In the genomic region with DNA sequence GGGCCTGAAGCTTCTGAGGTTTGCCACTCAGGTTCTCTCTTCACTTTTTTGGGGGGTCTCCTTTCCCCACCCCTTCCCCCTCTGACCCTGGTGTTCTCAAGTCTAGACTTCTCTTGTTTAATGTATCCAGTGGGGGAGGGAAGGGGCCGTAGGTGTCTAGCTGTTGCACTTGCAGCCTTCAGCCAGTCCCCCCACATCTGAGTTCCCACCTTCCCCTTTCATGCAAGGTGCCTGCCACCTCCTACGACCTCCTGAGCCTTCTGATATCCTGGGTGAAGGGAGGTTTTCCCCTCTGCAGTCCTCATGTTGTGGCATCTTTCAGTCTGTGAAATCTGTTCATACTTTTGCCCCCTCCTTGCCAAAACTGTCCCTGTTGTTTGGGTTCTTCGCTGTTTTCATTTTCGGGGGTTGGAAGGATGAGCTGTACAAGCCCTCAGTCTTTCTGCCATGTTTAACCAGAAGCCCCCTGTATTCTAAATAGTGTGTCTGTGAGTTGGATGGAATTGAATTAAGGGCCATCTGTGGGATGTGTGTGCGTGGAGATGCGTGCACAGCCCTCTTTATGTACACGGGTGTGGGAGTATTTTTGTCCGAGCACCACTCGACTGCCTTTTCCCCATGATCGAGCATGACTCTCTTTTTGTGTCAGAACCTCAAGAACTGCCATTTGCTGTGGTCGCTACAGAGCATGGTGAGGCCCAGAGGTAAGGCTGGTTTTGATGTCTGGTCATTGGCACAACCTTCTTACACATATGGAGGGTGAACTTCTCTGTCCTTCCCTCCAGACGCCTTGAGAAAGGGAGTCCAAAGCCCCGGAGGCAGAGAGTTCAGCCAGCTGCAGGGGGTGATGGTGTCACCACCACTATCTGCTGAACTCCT, we compare ENCODE assay signal across 8 cellular contexts. TPM values are rescaled to one million over a fixed set of nuclear protein-coding genes. Genes with fewer than 3 reads are reported as not detected.
DNase-seq lines count a peak whose midpoint lies in the region; ATAC-seq and TF ChIP-seq lines count a peak whose summit lies in the region.

No MANE protein-coding gene starts in this region.

- 81 to 93% methylated on average over 8 to 10 of the region's 13 CpGs for WGBS in mesodermal cell (ENCODE audit: insufficient coverage in 2 of 2), 2 experiments

- peaks cover 58% of the 10 kb centered on the region for H3K36me3 Mint-ChIP-seq in activated T-helper 2 cell treated with anti-CD3 and anti-CD28 coated beads, Interferon-gamma antibody, Interleukin-2, Interleukin-4, amounts not matched to agents 10 μg/mL and 5 μg/mL and 100 μg/mL, durations not matched to agents 14 hours and 24 hours and 36 hours (ENCODE audit: low read depth)

- H3K36me3 ChIP-seq in cardiac muscle cell (no peaks in the 10 kb centered on the region), mesodermal cell (ENCODE audit: control insufficient read depth, insufficient read depth, low read length) (peaks cover 58% of the 10 kb centered on the region), upper lobe of right lung (no peaks in the 10 kb centered on the region)

- no peak for DNase-seq in cardiac muscle cell (ENCODE audit: low read depth in 1 of 2, low spot score in 1 of 2)
- DNase-seq in cardiac septum (ENCODE audit: low spot score) = no peak
- DNase-seq in activated T-helper 2 cell treated with anti-CD3 and anti-CD28 coated beads, Interferon-gamma antibody, Interleukin-2, Interleukin-4, amounts not matched to agents 10 μg/mL and 5 μg/mL and 100 μg/mL, durations not matched to agents 14 hours and 24 hours and 36 hours (ENCODE audit: low spot score) = no peak
- DNase-seq in upper lobe of right lung = no peak
- no peak for DNase-seq in medulla oblongata (ENCODE audit: extremely low spot score)
- no peak for DNase-seq in stimulated activated CD4-positive, alpha-beta T cell treated with anti-CD3 and anti-CD28 coated beads, Interleukin-12 subunit alpha, Interleukin-12 subunit beta, amount 100 ng/mL, for 4 hours

- H3K4me1 ChIP-seq in cardiac muscle cell (ENCODE audit: low read depth) = peaks cover 63% of the 10 kb centered on the region
- H3K4me1 ChIP-seq in mesodermal cell (ENCODE audit: control insufficient read depth, insufficient read depth, low read length, poor library complexity, severe bottlenecking) = peaks cover 47% of the 10 kb centered on the region
- H3K4me1 ChIP-seq in upper lobe of right lung = peaks cover 60% of the 10 kb centered on the region

- H3K4me3 Mint-ChIP-seq in activated T-helper 2 cell treated with anti-CD3 and anti-CD28 coated beads, Interferon-gamma antibody, Interleukin-2, Interleukin-4, amounts not matched to agents 10 μg/mL and 5 μg/mL and 100 μg/mL, durations not matched to agents 14 hours and 24 hours and 36 hours (ENCODE audit: low read depth) = peak overlapping the region; percentile 74

- TF ChIP-seq CTCF in cardiac muscle cell (IDR thresholded peaks at IDR 0.05; ENCODE audit: low read depth, low read length) = no peak
- no peak for TF ChIP-seq CTCF in upper lobe of right lung (IDR thresholded peaks at IDR 0.05)

- no peaks in the 10 kb centered on the region for H3K27me3 Mint-ChIP-seq in activated T-helper 2 cell treated with anti-CD3 and anti-CD28 coated beads, Interferon-gamma antibody, Interleukin-2, Interleukin-4, amounts not matched to agents 10 μg/mL and 5 μg/mL and 100 μg/mL, durations not matched to agents 14 hours and 24 hours and 36 hours (ENCODE audit: low read depth)

- H3K9me3 Mint-ChIP-seq in activated T-helper 2 cell treated with anti-CD3 and anti-CD28 coated beads, Interferon-gamma antibody, Interleukin-2, Interleukin-4, amounts not matched to agents 10 μg/mL and 5 μg/mL and 100 μg/mL, durations not matched to agents 14 hours and 24 hours and 36 hours = no peaks in the 10 kb centered on the region

- no peaks in the 10 kb centered on the region for H3K27me3 ChIP-seq in cardiac muscle cell
- no peaks in the 10 kb centered on the region for H3K27me3 ChIP-seq in upper lobe of right lung

- no peaks in the 10 kb centered on the region for H3K9me3 ChIP-seq in cardiac muscle cell (ENCODE audit: low read depth)
- H3K9me3 ChIP-seq in mesodermal cell (ENCODE audit: control insufficient read depth, low read length) = peaks cover 10% of the 10 kb centered on the region
- H3K9me3 ChIP-seq in upper lobe of right lung = no peaks in the 10 kb centered on the region

- peaks cover 72% of the 10 kb centered on the region for H3K4me1 Mint-ChIP-seq in activated T-helper 2 cell treated with anti-CD3 and anti-CD28 coated beads, Interferon-gamma antibody, Interleukin-2, Interleukin-4, amounts not matched to agents 10 μg/mL and 5 μg/mL and 100 μg/mL, durations not matched to agents 14 hours and 24 hours and 36 hours (ENCODE audit: low read depth)

- no peak overlapping the region for H3K4me3 ChIP-seq in cardiac muscle cell
- no peak overlapping the region for H3K4me3 ChIP-seq in mesodermal cell (ENCODE audit: extremely low read depth, insufficient read depth, low read length, poor library complexity, severe bottlenecking)
- H3K4me3 ChIP-seq in upper lobe of right lung = no peak overlapping the region

- intact Hi-C loops in cardiac septum (cut with DNase I) (no loop called here), upper lobe of right lung (cut with DNase I) (no loop called here)
- intact Hi-C loops in activated T-helper 2 cell treated with anti-CD3 and anti-CD28 coated beads, Interferon-gamma antibody, Interleukin-2, Interleukin-4, amounts not matched to agents 10 μg/mL and 5 μg/mL and 100 μg/mL, durations not matched to agents 14 hours and 24 hours and 36 hours (cut with micrococcal nuclease) = loop anchor here (1.0 to 10.0 kb wide), 3 partner anchors 10 to 63 kb away; no protein-coding TSS in a partner anchor

- peak overlapping the region; percentile 84 for H3K27ac Mint-ChIP-seq in activated T-helper 2 cell treated with anti-CD3 and anti-CD28 coated beads, Interferon-gamma antibody, Interleukin-2, Interleukin-4, amounts not matched to agents 10 μg/mL and 5 μg/mL and 100 μg/mL, durations not matched to agents 14 hours and 24 hours and 36 hours

- peak overlapping the region; percentile 78 for H3K27ac ChIP-seq in cardiac muscle cell
- H3K27ac ChIP-seq in mesodermal cell (ENCODE audit: low read depth, low read length, severe bottlenecking) = peak overlapping the region; percentile 41
- H3K27ac ChIP-seq in upper lobe of right lung = peak overlapping the region; percentile 42

- ATAC-seq in upper lobe of right lung (no peak), HG03439 (IDR thresholded peaks at IDR 0.05; ENCODE audit: unreplicated experiment) (no peak)

RNA-seq across cellular contexts. Expression of gene PRRC2B, which starts 23.6 kb away (rescaled TPM):
- 166 and 259 TPM in 2 replicates for total RNA-seq in cardiac muscle cell
- 71.1 and 112 TPM in 2 replicates for polyA plus RNA-seq in cardiac muscle cell
- 151 TPM for total RNA-seq in cardiac septum
- 150 and 174 TPM in 2 replicates for total RNA-seq in activated T-helper 2 cell treated with anti-CD3 and anti-CD28 coated beads, Interferon-gamma antibody, Interleukin-2, Interleukin-4, amounts not matched to agents 10 μg/mL and 5 μg/mL and 100 μg/mL, durations not matched to agents 14 hours and 24 hours and 36 hours
- 146 TPM for polyA plus RNA-seq in mesodermal cell (2013, experiment 1 of 2)
- 117 TPM for polyA plus RNA-seq in mesodermal cell (2013, experiment 2 of 2)
- total RNA-seq in upper lobe of right lung = 190 TPM
